Comparison of ENCODE assay signal across 12 cellular contexts in genomic region chr3:23253214-23253613, GRCh38. TPM values are rescaled to one million over a fixed set of nuclear protein-coding genes. Genes with fewer than 3 reads are reported as not detected.
A peak's percentile ranks its signal among the peaks of the same experiment; 100 is the strongest.
DNase-seq lines count a peak whose midpoint lies in the region; ATAC-seq, FAIRE-seq and TF ChIP-seq lines count a peak whose summit lies in the region.
"Had no signal": no experiment of that assay in that cellular context is flagged by ENCODE, and none has a peak within 500 bp of the region (broad histone marks: within the 10 kb centered on the region; RNA-seq: fewer than 3 reads in every experiment).

No MANE protein-coding gene starts in this region.

- peak; percentile 64 for ATAC-seq in GM19372 (IDR thresholded peaks at IDR 0.05; ENCODE audit: low read depth, unreplicated experiment)
- ATAC-seq in HG02763 (IDR thresholded peaks at IDR 0.05; ENCODE audit: unreplicated experiment) = peak; percentile 71
- ATAC-seq in HG03460 (IDR thresholded peaks at IDR 0.05; ENCODE audit: unreplicated experiment) = peak; percentile 67
- ATAC-seq: heart right ventricle, mucosa of descending colon had no signal

- DNase-seq in GM12891 (ENCODE audit: insufficient read length, low spot score) (no peak), NCI-H345 treated with DMSO at 0.1 percent for 48 hours (lab: John Stamatoyannopoulos, UW; ENCODE audit: unreplicated experiment) (no peak), RPMI8226 (no peak)
- no peak for DNase-seq in activated CD4-positive, alpha-beta T cell treated with anti-CD3 and anti-CD28 coated beads, Interleukin-2, amount 50 U/mL, for 4 hours
- no peak for DNase-seq in NK-92 treated with Interleukin-12 subunit alpha and Interleukin-12 subunit beta, amount 100 ng/mL, for 24 hours (lab: John Stamatoyannopoulos, UW)
- DNase-seq: heart right ventricle, mucosa of descending colon, NCI-H187 treated with DMSO at 0.1 percent for 48 hours, SJCRH30 had no signal

- FAIRE-seq in GM12891 (lab: Jason Lieb, UNC) = peak; percentile 81

- no peak for TF ChIP-seq POLR2A in GM12891 (IDR thresholded peaks at IDR 0.05; ENCODE audit: low read depth, low read length)

TF ChIP-seq in GM12891, 5 proteins besides CTCF, POLR2A, EP300 and RAD21:
- TF ChIP-seq PAX5 (IDR thresholded peaks at IDR 0.05; ENCODE audit: insufficient read depth, low read length, severe bottlenecking) = no peak
- no peak for TF ChIP-seq SPI1 (IDR thresholded peaks at IDR 0.05; ENCODE audit: low read depth, low read length)
- no peak for TF ChIP-seq POLR2AphosphoS5 (IDR thresholded peaks at IDR 0.05; ENCODE audit: low read depth, low read length)
- TF ChIP-seq POU2F2 (IDR thresholded peaks at IDR 0.05; ENCODE audit: low read depth, low read length) = no peak
- TF ChIP-seq TAF1 (IDR thresholded peaks at IDR 0.05; ENCODE audit: low read depth, low read length) = no peak

RNA-seq across cellular contexts. Expression of gene UBE2E2, which starts 50.1 kb away (rescaled TPM):
- polyA plus RNA-seq in GM12891 (2012; ENCODE audit: low read depth, missing spikeins) = 18.8 TPM
